In genomic region chr16:2147378-2147777, GRCh38 we compare ENCODE assay signal across 9 cellular contexts. TPM values are rescaled to one million over a fixed set of nuclear protein-coding genes. Genes with fewer than 3 reads are reported as not detected.
DNase-seq lines count a peak whose midpoint lies in the region; TF ChIP-seq lines count a peak whose summit lies in the region.
"Had no signal": no experiment of that assay in that cellular context is flagged by ENCODE, and none has a peak within 500 bp of the region (broad histone marks: within the 10 kb centered on the region; RNA-seq: fewer than 3 reads in every experiment).

No MANE protein-coding gene starts in this region.

- intact Hi-C loops in tibial artery (cut with DNase I; ENCODE audit: low total_unique reads): no loop called here

- no peaks in the 10 kb centered on the region for H3K9me3 Mint-ChIP-seq in osteocyte (ENCODE audit: unreplicated experiment)

- no peak for TF ChIP-seq POLR2A in Peyer's patch (IDR thresholded peaks at IDR 0.05)

- peak overlapping the region; percentile 8 to 83 (median 72) for H3K27ac ChIP-seq in Peyer's patch
- H3K27ac ChIP-seq in mucosa of rectum (ENCODE audit: low read depth in 2 of 2, low read length in 2 of 2): peak overlapping the region; percentile 72 to 88
- peak overlapping the region; percentile 44 to 47 for H3K27ac ChIP-seq in tibial artery

- no peaks in the 10 kb centered on the region for H3K27me3 Mint-ChIP-seq in osteocyte (ENCODE audit: unreplicated experiment)
- H3K27me3 Mint-ChIP-seq: activated CD4-positive, alpha-beta T cell treated with anti-CD3 and anti-CD28 coated beads for 36 hours had no signal

- no peak overlapping the region for H3K27ac Mint-ChIP-seq in osteocyte (ENCODE audit: unreplicated experiment)
- H3K27ac Mint-ChIP-seq: activated CD4-positive, alpha-beta T cell treated with anti-CD3 and anti-CD28 coated beads for 36 hours had no signal

- H3K9me3 ChIP-seq in Peyer's patch (no peaks in the 10 kb centered on the region), endocrine pancreas (ENCODE audit: control insufficient read depth, low read length) (no peaks in the 10 kb centered on the region), mucosa of rectum (ENCODE audit: control insufficient read depth in 2 of 2, low read length in 2 of 2) (no peaks in the 10 kb centered on the region), tibial artery (no peaks in the 10 kb centered on the region)
- H3K9me3 ChIP-seq: HAP-1 had no signal

- TF ChIP-seq CTCF in Peyer's patch (IDR thresholded peaks at IDR 0.05) (no peak), tibial artery (IDR thresholded peaks at IDR 0.05) (no peak), osteocyte (IDR thresholded peaks at IDR 0.05) (no peak)

- no peak for DNase-seq in Peyer's patch
- DNase-seq in tibial artery: no peak
- DNase-seq in NCI-H748 treated with DMSO at 0.1 percent for 48 hours (lab: John Stamatoyannopoulos, UW): no peak
- no peak for DNase-seq in COLO668 (lab: John Stamatoyannopoulos, UW; ENCODE audit: unreplicated experiment)
- no peak for DNase-seq in osteocyte (ENCODE audit: extremely low spot score, unreplicated experiment)

- H3K4me1 ChIP-seq in Peyer's patch (peaks cover 9 to 46% (median 15%) of the 10 kb centered on the region in 4 donors), endocrine pancreas (ENCODE audit: control insufficient read depth, insufficient read depth, low read length) (no peaks in the 10 kb centered on the region), mucosa of rectum (ENCODE audit: control insufficient read depth in 2 of 2, insufficient read depth in 2 of 2, low read length in 2 of 2) (peaks cover 41 to 45% of the 10 kb centered on the region in 2 donors), tibial artery (peaks cover 5 to 49% (median 31%) of the 10 kb centered on the region in 4 donors)

- peaks cover 40% of the 10 kb centered on the region for H3K4me1 Mint-ChIP-seq in osteocyte (ENCODE audit: unreplicated experiment)

- H3K27me3 ChIP-seq in Peyer's patch (no peaks in the 10 kb centered on the region), endocrine pancreas (ENCODE audit: control insufficient read depth, insufficient read depth, low read length) (no peaks in the 10 kb centered on the region), mucosa of rectum (ENCODE audit: control insufficient read depth in 2 of 2, insufficient read depth in 2 of 2, low read length in 2 of 2) (no peaks in the 10 kb centered on the region), tibial artery (no peaks in the 10 kb centered on the region)

- H3K9ac ChIP-seq in endocrine pancreas (ENCODE audit: control insufficient read depth, insufficient read depth, low read length) (peak overlapping the region; percentile 60), mucosa of rectum (ENCODE audit: low read depth in 1 of 2, low read length in 2 of 2) (peak overlapping the region in 1 of 2 donors; percentile 69)

- H3K4me3 Mint-ChIP-seq in osteocyte (ENCODE audit: unreplicated experiment): no peak overlapping the region
- H3K4me3 Mint-ChIP-seq: activated CD4-positive, alpha-beta T cell treated with anti-CD3 and anti-CD28 coated beads for 36 hours had no signal

- peaks cover 4% of the 10 kb centered on the region for H3K36me3 Mint-ChIP-seq in osteocyte (ENCODE audit: unreplicated experiment)

- peak overlapping the region in 1 of 4 donors; percentile 64 for H3K4me3 ChIP-seq in Peyer's patch
- no peak overlapping the region for H3K4me3 ChIP-seq in endocrine pancreas (ENCODE audit: control insufficient read depth, insufficient read depth, low read length)
- H3K4me3 ChIP-seq in mucosa of rectum (ENCODE audit: low read length in 2 of 2): peak overlapping the region in 1 of 2 donors; percentile 20
- H3K4me3 ChIP-seq in tibial artery: no peak overlapping the region
- H3K4me3 ChIP-seq: HAP-1 had no signal

- H3K36me3 ChIP-seq in Peyer's patch (peaks cover 0 to 6% (median 0%) of the 10 kb centered on the region in 3 donors), endocrine pancreas (ENCODE audit: control insufficient read depth, insufficient read depth, low read length) (no peaks in the 10 kb centered on the region), mucosa of rectum (ENCODE audit: control insufficient read depth in 2 of 2, insufficient read depth in 2 of 2, low read length in 2 of 2) (peaks cover 3 to 11% of the 10 kb centered on the region in 2 donors), tibial artery (peaks cover 0 to 11% (median 0%) of the 10 kb centered on the region in 3 donors)

RNA-seq across cellular contexts. Expression of gene RAB26, which starts 1.0 kb away (rescaled TPM):
- 10 to 100 TPM; 17.9 to 33.8 (median 24.3) TPM for total RNA-seq in Peyer's patch
- 2.0 and 3.4 TPM in 2 replicates for total RNA-seq in osteocyte

RNA-seq across cellular contexts. Expression of gene TRAF7, which starts 8.2 kb away (rescaled TPM):
- 100 to 1,000 TPM in 1 of 4 donors, 10 to 100 TPM in 3; 51.2 to 120 (median 79.3) TPM for total RNA-seq in Peyer's patch
- total RNA-seq in osteocyte: 78.1 and 84.9 TPM in 2 replicates

RNA-seq across cellular contexts. Expression of gene PKD1, which starts 11.7 kb away (rescaled TPM):
- total RNA-seq in Peyer's patch (100 to 1,000 TPM in 3 of 4 donors, 10 to 100 TPM in 1; 64.6 to 305 (median 188) TPM), osteocyte (169 and 188 TPM in 2 replicates)

RNA-seq across cellular contexts. Expression of gene CASKIN1, which starts 49.0 kb away (rescaled TPM):
- not detected for total RNA-seq in Peyer's patch
- 2.4 and 3.7 TPM in 2 replicates for total RNA-seq in osteocyte

RNA-seq across cellular contexts. Expression of gene MLST8, which starts 57.9 kb away (rescaled TPM):
- total RNA-seq in Peyer's patch (10 to 100 TPM; 45.7 to 95.7 (median 69.4) TPM), osteocyte (57.6 and 60.2 TPM in 2 replicates)
